In genomic region chr7:36236073-36236472, GRCh38 we compare ENCODE assay signal across 1 cellular context.
TF ChIP-seq lines count a peak whose summit lies in the region.

No MANE protein-coding gene starts in this region.

TF ChIP-seq in WTC11, 78 proteins besides CTCF, POLR2A, EP300 and RAD21 (continued from another document):
- TF ChIP-seq STAT6 (CRISPR knock-in tag; conservative IDR thresholded peaks at IDR 0.05; ENCODE audit: low read depth) (no peak), E2F5 (CRISPR knock-in tag; IDR thresholded peaks at IDR 0.05) (no peak), ZNF423 (CRISPR knock-in tag; IDR thresholded peaks at IDR 0.05) (no peak), ZNF219 (CRISPR knock-in tag; IDR thresholded peaks at IDR 0.05; ENCODE audit: borderline replicate concordance) (no peak), KAT7 (CRISPR knock-in tag; IDR thresholded peaks at IDR 0.05; ENCODE audit: borderline replicate concordance) (no peak)
